28 cellular contexts compared by ENCODE assay signal in the genomic region with DNA sequence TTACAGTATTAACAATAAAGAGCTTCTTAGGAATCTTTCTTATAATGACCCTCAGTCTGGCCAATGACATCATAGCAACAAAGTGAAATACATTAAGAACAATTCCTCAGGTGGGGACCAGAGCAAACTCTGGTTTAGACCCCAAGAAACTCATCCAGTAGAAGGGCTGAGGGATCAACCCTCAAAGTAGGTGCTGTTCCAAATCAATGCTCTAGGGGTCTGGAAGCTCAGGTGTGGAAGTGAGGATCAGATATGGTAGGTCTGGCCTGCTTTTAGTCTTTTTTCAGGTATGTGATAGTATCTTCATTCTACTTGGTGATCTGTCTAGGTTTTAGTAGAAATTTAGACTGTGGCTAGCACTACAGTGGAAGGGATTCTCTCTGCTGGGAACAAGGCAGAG.
DNase-seq lines count a peak whose midpoint lies in the region; ATAC-seq and TF ChIP-seq lines count a peak whose summit lies in the region.
"Had no signal": no experiment of that assay in that cellular context is flagged by ENCODE, and none has a peak within 500 bp of the region (broad histone marks: within the 10 kb centered on the region; RNA-seq: fewer than 3 reads in every experiment).

No MANE protein-coding gene starts in this region.

- ATAC-seq in HCT116 (peak; percentile 67), PC-3 (no peak)
- ATAC-seq: activated CD4-positive, alpha-beta T cell treated with anti-CD3 and anti-CD28 coated beads for 36 hours; activated CD8-positive, alpha-beta T cell treated with anti-CD3 and anti-CD28 coated beads, Interleukin-2, amount 10 ng/mL, durations not matched to agents 7 days and 5 days; esophagus mucosa; right lobe of liver had no signal

- H3K18ac ChIP-seq in neuronal stem cell (ENCODE audit: low read length) = no peak overlapping the region

- RAD21 ChIA-PET in HCT116 (lab: Charles Lee; ENCODE audit: low non-redundant PET in 1 of 2, low total read pairs in 2 of 2, uncharacterized antibody in 2 of 2, unreplicated experiment in 2 of 2) = no interaction called here

- H3K27me3 ChIP-seq in HCT116 (ENCODE audit: insufficient read depth, low read length) (no peaks in the 10 kb centered on the region), PC-3 (ENCODE audit: low read length) (peaks cover 47% of the 10 kb centered on the region; the same call in 1 of the 2 replicates), neuronal stem cell (ENCODE audit: control insufficient read depth in 3 of 3, insufficient read depth in 3 of 3, low read depth in 1 of 3, low read length in 3 of 3) (no peaks in the 10 kb centered on the region)
- H3K27me3 ChIP-seq: right lobe of liver had no signal

- H3K14ac ChIP-seq in neuronal stem cell (ENCODE audit: low read length) = no peak overlapping the region

- no peaks in the 10 kb centered on the region for H4K20me1 ChIP-seq in HCT116 (ENCODE audit: insufficient read depth)
- H4K20me1 ChIP-seq in PC-3 (ENCODE audit: low read length) = 0 out of 2 replicates have a peak, but pooled peaks cover 4% of the 10 kb centered on the region

- CTCF ChIA-PET in Calu3 (lab: Charles Lee) (no interaction called here), HCT116 (lab: Charles Lee) (no interaction called here), PC-3 (lab: Charles Lee) (no interaction called here)

- H4K91ac ChIP-seq in neuronal stem cell (ENCODE audit: low read depth, low read length, poor library complexity) = no peak overlapping the region

- no peak overlapping the region for H3K27ac Mint-ChIP-seq in Calu3 (ENCODE audit: unreplicated experiment)
- H3K27ac Mint-ChIP-seq: activated CD4-positive, alpha-beta T cell treated with anti-CD3 and anti-CD28 coated beads for 36 hours; activated CD8-positive, alpha-beta T cell treated with anti-CD3 and anti-CD28 coated beads, Interleukin-2, amount 10 ng/mL, durations not matched to agents 7 days and 5 days; activated naive CD8-positive, alpha-beta T cell treated with anti-CD3 and anti-CD28 coated beads for 36 hours had no signal

- no peak for TF ChIP-seq RAD21 in HCT116 (IDR thresholded peaks at IDR 0.05; ENCODE audit: low read depth)

- POLR2A ChIA-PET in HCT116 (lab: Charles Lee) (no interaction called here), PC-3 (lab: Charles Lee; ENCODE audit: unreplicated experiment) (no interaction called here)

- no peak overlapping the region for H3K23ac ChIP-seq in neuronal stem cell (ENCODE audit: low read depth, low read length, poor library complexity)

- BruUV-seq in Calu3 (replicated peaks; lab: Mats Ljungman, UMichigan) (no TSS peak), HCT116 (replicated peaks; lab: Mats Ljungman, UMichigan) (no TSS peak), PC-3 (replicated peaks; lab: Mats Ljungman, UMichigan) (no TSS peak)

- H3K36me3 ChIP-seq in HCT116 (ENCODE audit: control insufficient read depth in 1 of 2, insufficient read depth in 2 of 2, low read length in 2 of 2) = no peaks in the 10 kb centered on the region
- no peaks in the 10 kb centered on the region for H3K36me3 ChIP-seq in PC-3 (ENCODE audit: low read depth, low read length)
- no peaks in the 10 kb centered on the region for H3K36me3 ChIP-seq in neuronal stem cell (replicated peaks in 1 of 2; ENCODE audit: control insufficient read depth in 2 of 2, insufficient read depth in 2 of 2, low read length in 2 of 2)
- H3K36me3 ChIP-seq: cardiac muscle cell, right lobe of liver had no signal

- no peak overlapping the region for H2BK15ac ChIP-seq in neuronal stem cell (ENCODE audit: low read length)

- H3K4me3 ChIP-seq in HCT116 (replicated peaks in 1 of 2; ENCODE audit: low read depth in 1 of 2, low read length in 2 of 2) (no peak overlapping the region), PC-3 (ENCODE audit: low read length) (no peak overlapping the region), neuronal stem cell (ENCODE audit: low read length in 2 of 2) (no peak overlapping the region)
- H3K4me3 ChIP-seq: cardiac muscle cell, coronary artery, right lobe of liver had no signal

- peaks cover 24% of the 10 kb centered on the region for H3K27me3 Mint-ChIP-seq in Calu3 (ENCODE audit: unreplicated experiment)
- H3K27me3 Mint-ChIP-seq: activated naive CD8-positive, alpha-beta T cell treated with anti-CD3 and anti-CD28 coated beads for 36 hours had no signal

- TF ChIP-seq CTCF in Calu3 (IDR thresholded peaks at IDR 0.05; ENCODE audit: unreplicated experiment) (peak; percentile 24), HCT116 (IDR thresholded peaks at IDR 0.05 in 2 of 3, conservative IDR thresholded peaks at IDR 0.05 in 1 of 3; ENCODE audit: borderline replicate concordance in 1 of 3, insufficient read depth in 1 of 3, low read depth in 2 of 3, low read length in 2 of 3) (peak in 2 of 3 experiments; percentile 22 to 24; a peak in 1 of 6 replicates), PC-3 (conservative IDR thresholded peaks at IDR 0.05; ENCODE audit: low read depth, low read length) (0 out of 2 replicates have a peak, but pooled peaks have one; percentile 20), GM20000 (IDR thresholded peaks at IDR 0.05; ENCODE audit: extremely low read depth, missing control alignments) (no peak)

- no peaks in the 10 kb centered on the region for H3K79me1 ChIP-seq in neuronal stem cell (ENCODE audit: low read depth, low read length)

- H3K9me3 Mint-ChIP-seq in Calu3 (ENCODE audit: low read depth, unreplicated experiment) = no peaks in the 10 kb centered on the region
- H3K9me3 Mint-ChIP-seq: activated naive CD8-positive, alpha-beta T cell treated with anti-CD3 and anti-CD28 coated beads for 36 hours had no signal

- no peak overlapping the region for H2BK120ac ChIP-seq in neuronal stem cell (ENCODE audit: low read depth, low read length)

- no peak overlapping the region for H2BK5ac ChIP-seq in neuronal stem cell (ENCODE audit: low read length)

- H3K27ac ChIP-seq in HCT116 (ENCODE audit: low read depth, low read length) (no peak overlapping the region), PC-3 (ENCODE audit: low read length) (no peak overlapping the region), neuronal stem cell (replicated peaks; ENCODE audit: low read length) (no peak overlapping the region)
- H3K27ac ChIP-seq: cardiac muscle cell, coronary artery, right lobe of liver had no signal

- no peak overlapping the region for H3K4me2 ChIP-seq in HCT116 (ENCODE audit: low read length)
- no peak overlapping the region for H3K4me2 ChIP-seq in PC-3 (ENCODE audit: low read length)
- no peak overlapping the region for H3K4me2 ChIP-seq in neuronal stem cell (ENCODE audit: insufficient read depth, low read length, poor library complexity, severe bottlenecking)

- no peaks in the 10 kb centered on the region for H3F3A ChIP-seq in PC-3 (ENCODE audit: low read length, unreplicated experiment)

- H3K36me3 Mint-ChIP-seq in Calu3 (ENCODE audit: insufficient read depth, unreplicated experiment) = no peaks in the 10 kb centered on the region
- H3K36me3 Mint-ChIP-seq: activated naive CD8-positive, alpha-beta T cell treated with anti-CD3 and anti-CD28 coated beads for 36 hours had no signal

- H3K4me3 Mint-ChIP-seq in Calu3 (ENCODE audit: low read depth, unreplicated experiment) = no peak overlapping the region
- H3K4me3 Mint-ChIP-seq: activated CD4-positive, alpha-beta T cell treated with anti-CD3 and anti-CD28 coated beads for 36 hours; activated CD8-positive, alpha-beta T cell treated with anti-CD3 and anti-CD28 coated beads, Interleukin-2, amount 10 ng/mL, durations not matched to agents 7 days and 5 days; activated naive CD8-positive, alpha-beta T cell treated with anti-CD3 and anti-CD28 coated beads for 36 hours had no signal

- intact Hi-C loops in Calu3 (cut with micrococcal nuclease; ENCODE audit: unreplicated experiment) (loop anchor here (10.0 kb wide), 1 partner anchor 160 kb away; no protein-coding TSS in a partner anchor), HCT116 (cut with micrococcal nuclease) (no loop called here), PC-3 (cut with micrococcal nuclease) (no loop called here)

- H3K9me3 ChIP-seq in HCT116 (ENCODE audit: control insufficient read depth in 1 of 2, insufficient read depth in 1 of 2, low read depth in 1 of 2, low read length in 2 of 2) = no peaks in the 10 kb centered on the region
- no peaks in the 10 kb centered on the region for H3K9me3 ChIP-seq in PC-3 (ENCODE audit: low read length)
- H3K9me3 ChIP-seq in neuronal stem cell (replicated peaks in 1 of 2; ENCODE audit: control insufficient read depth in 2 of 2, insufficient read depth in 1 of 2, low read depth in 1 of 2, low read length in 2 of 2) = no peaks in the 10 kb centered on the region
- H3K9me3 ChIP-seq: right lobe of liver had no signal

- no peak overlapping the region for H3K4ac ChIP-seq in neuronal stem cell (ENCODE audit: low read length)

- H3K4me1 ChIP-seq in HCT116 (ENCODE audit: control insufficient read depth in 1 of 2, insufficient read depth in 2 of 2, low read length in 2 of 2) = no peaks in the 10 kb centered on the region
- H3K4me1 ChIP-seq in PC-3 (ENCODE audit: insufficient read depth, low read length) = no peaks in the 10 kb centered on the region
- peaks cover 4 to 6% of the 10 kb centered on the region in 2 donors for H3K4me1 ChIP-seq in neuronal stem cell (ENCODE audit: control insufficient read depth in 2 of 2, insufficient read depth in 1 of 2, low read depth in 1 of 2, low read length in 2 of 2)
- H3K4me1 ChIP-seq: right lobe of liver had no signal

- H3K4me1 Mint-ChIP-seq in Calu3 (ENCODE audit: low read depth, unreplicated experiment) = no peaks in the 10 kb centered on the region
- H3K4me1 Mint-ChIP-seq: activated CD4-positive, alpha-beta T cell treated with anti-CD3 and anti-CD28 coated beads for 36 hours; activated naive CD8-positive, alpha-beta T cell treated with anti-CD3 and anti-CD28 coated beads for 36 hours had no signal

- H3K9me2 ChIP-seq in HCT116 (ENCODE audit: insufficient read depth) (no peaks in the 10 kb centered on the region), PC-3 (replicated peaks; ENCODE audit: low read length) (no peaks in the 10 kb centered on the region)

- H2AFZ ChIP-seq in HCT116 (ENCODE audit: low read depth, low read length, poor library complexity, severe bottlenecking) = no peak overlapping the region
- H2AFZ ChIP-seq in PC-3 (ENCODE audit: low read length) = no peak overlapping the region
- no peak overlapping the region for H2AFZ ChIP-seq in neuronal stem cell (ENCODE audit: low read length)

- no peak overlapping the region for H2AK5ac ChIP-seq in neuronal stem cell (ENCODE audit: low read depth, low read length)

- no peak overlapping the region for H4K8ac ChIP-seq in neuronal stem cell (ENCODE audit: low read depth, low read length)

- H2BK12ac ChIP-seq in neuronal stem cell (ENCODE audit: low read length) = no peak overlapping the region

- DNase-seq in Calu3 = no peak
- no peak for DNase-seq in HCT116 (ENCODE audit: low read depth, low spot score)
- DNase-seq in PC-3 = no peak
- peak; percentile 16 for DNase-seq in iPS-NIHi11 (ENCODE audit: low spot score)
- DNase-seq in neuronal stem cell (ENCODE audit: low spot score) = no peak
- no peak for DNase-seq in GM20000 (ENCODE audit: low spot score)
- DNase-seq in NCI-H1048 (lab: John Stamatoyannopoulos, UW) = no peak
- DNase-seq in retina = no peak
- DNase-seq: activated CD4-positive, alpha-beta T cell treated with anti-CD3 and anti-CD28 coated beads for 36 hours; activated CD8-positive, alpha-beta T cell treated with anti-CD3 and anti-CD28 coated beads, Interleukin-2, amount 10 ng/mL, durations not matched to agents 7 days and 5 days; activated effector memory CD4-positive, alpha-beta T cell treated with anti-CD3 and anti-CD28 coated beads, Interleukin-2, amount 50 U/mL, for 16 hours; activated naive CD8-positive, alpha-beta T cell treated with anti-CD3 and anti-CD28 coated beads for 36 hours; activated T-cell treated with anti-CD3 and anti-CD28 coated beads for 4 hours; aorta; effector memory CD4-positive, alpha-beta T cell; foreskin melanocyte; GDM1; KG1; NCI-H146; NCI-H2107; NCI-H774; posterior cingulate gyrus; right lobe of liver; RPMI8226; stimulated activated CD4-positive, alpha-beta T cell treated with anti-CD3 and anti-CD28 coated beads, Interleukin-2, amount 100 ng/mL, for 48 hours had no signal

- H3K79me2 ChIP-seq in HCT116 (ENCODE audit: insufficient read depth, low read length) = no peaks in the 10 kb centered on the region
- no peaks in the 10 kb centered on the region for H3K79me2 ChIP-seq in PC-3 (ENCODE audit: low read length)

- no peak for TF ChIP-seq POLR2A in HCT116 (IDR thresholded peaks at IDR 0.05; ENCODE audit: borderline replicate concordance, extremely low read depth, insufficient read depth, insufficient read length)

- no peak overlapping the region for H3K9ac ChIP-seq in HCT116 (ENCODE audit: low read length)
- H3K9ac ChIP-seq in PC-3 (ENCODE audit: low read length) = no peak overlapping the region
- H3K9ac ChIP-seq in neuronal stem cell (ENCODE audit: low read depth, low read length, poor library complexity) = no peak overlapping the region
